In the genomic region with DNA sequence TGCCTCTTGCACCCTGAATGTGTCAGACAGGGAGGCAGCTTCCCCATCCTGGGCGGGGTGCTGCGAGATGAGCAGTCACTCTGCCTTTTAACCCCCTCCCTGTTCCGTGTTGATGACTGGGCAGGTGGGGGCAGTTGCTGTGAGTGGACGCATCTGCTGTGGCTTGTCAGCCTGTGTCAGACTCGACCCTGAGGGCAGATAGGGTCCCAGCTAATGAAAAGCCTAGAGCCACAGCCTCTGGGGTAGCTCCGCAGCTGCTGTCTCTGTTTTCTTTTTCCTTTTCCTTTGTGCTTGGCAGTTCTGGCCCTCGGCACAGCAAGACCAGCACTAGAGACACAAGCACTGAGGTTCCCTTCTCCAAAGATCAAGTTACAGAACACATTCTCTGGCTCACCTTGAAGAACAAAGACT, we compare ENCODE assay signal across 1 cellular context.
TF ChIP-seq lines count a peak whose summit lies in the region.

No MANE protein-coding gene starts in this region.

TF ChIP-seq in H1, 55 proteins besides CTCF, POLR2A, EP300 and RAD21 (continued from another document):
- 0 out of 2 replicates have a peak, but pooled peaks have one; percentile 40 for TF ChIP-seq TEAD4 (IDR thresholded peaks at IDR 0.05; ENCODE audit: low read depth, low read length)
- no peak for TF ChIP-seq BRCA1 (IDR thresholded peaks at IDR 0.05; ENCODE audit: low read depth, low read length)
- no peak for TF ChIP-seq RXRA (IDR thresholded peaks at IDR 0.05; ENCODE audit: insufficient read depth, low read depth, low read length)
- TF ChIP-seq, protein P1, sequence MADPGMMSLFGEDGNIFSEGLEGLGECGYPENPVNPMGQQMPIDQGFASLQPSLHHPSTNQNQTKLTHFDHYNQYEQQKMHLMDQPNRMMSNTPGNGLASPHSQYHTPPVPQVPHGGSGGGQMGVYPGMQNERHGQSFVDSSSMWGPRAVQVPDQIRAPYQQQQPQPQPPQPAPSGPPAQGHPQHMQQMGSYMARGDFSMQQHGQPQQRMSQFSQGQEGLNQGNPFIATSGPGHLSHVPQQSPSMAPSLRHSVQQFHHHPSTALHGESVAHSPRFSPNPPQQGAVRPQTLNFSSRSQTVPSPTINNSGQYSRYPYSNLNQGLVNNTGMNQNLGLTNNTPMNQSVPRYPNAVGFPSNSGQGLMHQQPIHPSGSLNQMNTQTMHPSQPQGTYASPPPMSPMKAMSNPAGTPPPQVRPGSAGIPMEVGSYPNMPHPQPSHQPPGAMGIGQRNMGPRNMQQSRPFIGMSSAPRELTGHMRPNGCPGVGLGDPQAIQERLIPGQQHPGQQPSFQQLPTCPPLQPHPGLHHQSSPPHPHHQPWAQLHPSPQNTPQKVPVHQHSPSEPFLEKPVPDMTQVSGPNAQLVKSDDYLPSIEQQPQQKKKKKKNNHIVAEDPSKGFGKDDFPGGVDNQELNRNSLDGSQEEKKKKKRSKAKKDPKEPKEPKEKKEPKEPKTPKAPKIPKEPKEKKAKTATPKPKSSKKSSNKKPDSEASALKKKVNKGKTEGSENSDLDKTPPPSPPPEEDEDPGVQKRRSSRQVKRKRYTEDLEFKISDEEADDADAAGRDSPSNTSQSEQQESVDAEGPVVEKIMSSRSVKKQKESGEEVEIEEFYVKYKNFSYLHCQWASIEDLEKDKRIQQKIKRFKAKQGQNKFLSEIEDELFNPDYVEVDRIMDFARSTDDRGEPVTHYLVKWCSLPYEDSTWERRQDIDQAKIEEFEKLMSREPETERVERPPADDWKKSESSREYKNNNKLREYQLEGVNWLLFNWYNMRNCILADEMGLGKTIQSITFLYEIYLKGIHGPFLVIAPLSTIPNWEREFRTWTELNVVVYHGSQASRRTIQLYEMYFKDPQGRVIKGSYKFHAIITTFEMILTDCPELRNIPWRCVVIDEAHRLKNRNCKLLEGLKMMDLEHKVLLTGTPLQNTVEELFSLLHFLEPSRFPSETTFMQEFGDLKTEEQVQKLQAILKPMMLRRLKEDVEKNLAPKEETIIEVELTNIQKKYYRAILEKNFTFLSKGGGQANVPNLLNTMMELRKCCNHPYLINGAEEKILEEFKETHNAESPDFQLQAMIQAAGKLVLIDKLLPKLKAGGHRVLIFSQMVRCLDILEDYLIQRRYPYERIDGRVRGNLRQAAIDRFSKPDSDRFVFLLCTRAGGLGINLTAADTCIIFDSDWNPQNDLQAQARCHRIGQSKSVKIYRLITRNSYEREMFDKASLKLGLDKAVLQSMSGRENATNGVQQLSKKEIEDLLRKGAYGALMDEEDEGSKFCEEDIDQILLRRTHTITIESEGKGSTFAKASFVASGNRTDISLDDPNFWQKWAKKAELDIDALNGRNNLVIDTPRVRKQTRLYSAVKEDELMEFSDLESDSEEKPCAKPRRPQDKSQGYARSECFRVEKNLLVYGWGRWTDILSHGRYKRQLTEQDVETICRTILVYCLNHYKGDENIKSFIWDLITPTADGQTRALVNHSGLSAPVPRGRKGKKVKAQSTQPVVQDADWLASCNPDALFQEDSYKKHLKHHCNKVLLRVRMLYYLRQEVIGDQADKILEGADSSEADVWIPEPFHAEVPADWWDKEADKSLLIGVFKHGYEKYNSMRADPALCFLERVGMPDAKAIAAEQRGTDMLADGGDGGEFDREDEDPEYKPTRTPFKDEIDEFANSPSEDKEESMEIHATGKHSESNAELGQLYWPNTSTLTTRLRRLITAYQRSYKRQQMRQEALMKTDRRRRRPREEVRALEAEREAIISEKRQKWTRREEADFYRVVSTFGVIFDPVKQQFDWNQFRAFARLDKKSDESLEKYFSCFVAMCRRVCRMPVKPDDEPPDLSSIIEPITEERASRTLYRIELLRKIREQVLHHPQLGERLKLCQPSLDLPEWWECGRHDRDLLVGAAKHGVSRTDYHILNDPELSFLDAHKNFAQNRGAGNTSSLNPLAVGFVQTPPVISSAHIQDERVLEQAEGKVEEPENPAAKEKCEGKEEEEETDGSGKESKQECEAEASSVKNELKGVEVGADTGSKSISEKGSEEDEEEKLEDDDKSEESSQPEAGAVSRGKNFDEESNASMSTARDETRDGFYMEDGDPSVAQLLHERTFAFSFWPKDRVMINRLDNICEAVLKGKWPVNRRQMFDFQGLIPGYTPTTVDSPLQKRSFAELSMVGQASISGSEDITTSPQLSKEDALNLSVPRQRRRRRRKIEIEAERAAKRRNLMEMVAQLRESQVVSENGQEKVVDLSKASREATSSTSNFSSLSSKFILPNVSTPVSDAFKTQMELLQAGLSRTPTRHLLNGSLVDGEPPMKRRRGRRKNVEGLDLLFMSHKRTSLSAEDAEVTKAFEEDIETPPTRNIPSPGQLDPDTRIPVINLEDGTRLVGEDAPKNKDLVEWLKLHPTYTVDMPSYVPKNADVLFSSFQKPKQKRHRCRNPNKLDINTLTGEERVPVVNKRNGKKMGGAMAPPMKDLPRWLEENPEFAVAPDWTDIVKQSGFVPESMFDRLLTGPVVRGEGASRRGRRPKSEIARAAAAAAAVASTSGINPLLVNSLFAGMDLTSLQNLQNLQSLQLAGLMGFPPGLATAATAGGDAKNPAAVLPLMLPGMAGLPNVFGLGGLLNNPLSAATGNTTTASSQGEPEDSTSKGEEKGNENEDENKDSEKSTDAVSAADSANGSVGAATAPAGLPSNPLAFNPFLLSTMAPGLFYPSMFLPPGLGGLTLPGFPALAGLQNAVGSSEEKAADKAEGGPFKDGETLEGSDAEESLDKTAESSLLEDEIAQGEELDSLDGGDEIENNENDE (IDR thresholded peaks at IDR 0.05; ENCODE audit: insufficient replicate concordance, low read length): no peak
- no peak for TF ChIP-seq POU5F1 (IDR thresholded peaks at IDR 0.05; ENCODE audit: low read depth, low read length)
- TF ChIP-seq GTF2F1 (IDR thresholded peaks at IDR 0.05; ENCODE audit: borderline replicate concordance, low read depth, low read length): no peak
- peak; percentile 56 for TF ChIP-seq ASH2L (IDR thresholded peaks at IDR 0.05; ENCODE audit: low read length)
